ENCODE assay signal across 16 cellular contexts in the genomic region with DNA sequence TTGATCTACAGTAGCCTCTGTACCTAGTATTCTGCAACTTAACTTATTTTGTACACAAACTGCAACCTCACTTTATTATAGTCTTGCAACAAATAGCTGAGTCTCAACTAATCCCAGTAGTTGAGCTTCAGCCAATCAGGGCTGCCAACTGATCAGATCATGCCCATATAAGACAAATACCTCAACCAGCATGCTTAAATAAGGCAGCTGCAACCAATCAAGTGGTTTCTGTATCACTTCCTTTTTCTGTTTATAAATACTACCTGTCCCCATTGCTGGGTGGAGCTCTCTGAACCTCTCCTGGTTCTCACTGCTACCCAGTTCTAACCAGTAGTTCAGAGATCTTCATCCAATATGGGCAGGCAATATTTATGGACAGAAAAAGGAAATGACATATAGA.
DNase-seq lines count a peak whose midpoint lies in the region; ATAC-seq and TF ChIP-seq lines count a peak whose summit lies in the region.
"Had no signal": no experiment of that assay in that cellular context is flagged by ENCODE, and none has a peak within 500 bp of the region (broad histone marks: within the 10 kb centered on the region; RNA-seq: fewer than 3 reads in every experiment).

No MANE protein-coding gene starts in this region.

- H3K27me3 Mint-ChIP-seq in stimulated activated memory B cell treated with anti-CD40 and anti-IgM and Interleukin-4, amounts not matched to agents 10 μg/mL and 1 μg/mL and 100 μg/mL, for 72 hours, result no peaks in the 10 kb centered on the region
- no peaks in the 10 kb centered on the region for H3K27me3 Mint-ChIP-seq in progenitor cell of endocrine pancreas
- H3K27me3 Mint-ChIP-seq in activated T-helper 2 cell treated with anti-CD3 and anti-CD28 coated beads, Interferon-gamma antibody, Interleukin-2, Interleukin-4, amounts not matched to agents 10 μg/mL and 5 μg/mL and 100 μg/mL, durations not matched to agents 14 hours and 24 hours and 36 hours (ENCODE audit: low read depth), result no peaks in the 10 kb centered on the region

- H3K27ac Mint-ChIP-seq in stimulated activated memory B cell treated with anti-CD40 and anti-IgM and Interleukin-4, amounts not matched to agents 10 μg/mL and 1 μg/mL and 100 μg/mL, for 72 hours, result no peak overlapping the region
- no peak overlapping the region for H3K27ac Mint-ChIP-seq in progenitor cell of endocrine pancreas
- H3K27ac Mint-ChIP-seq in activated T-helper 2 cell treated with anti-CD3 and anti-CD28 coated beads, Interferon-gamma antibody, Interleukin-2, Interleukin-4, amounts not matched to agents 10 μg/mL and 5 μg/mL and 100 μg/mL, durations not matched to agents 14 hours and 24 hours and 36 hours, result no peak overlapping the region

- no peaks in the 10 kb centered on the region for H3K36me3 Mint-ChIP-seq in stimulated activated memory B cell treated with anti-CD40 and anti-IgM and Interleukin-4, amounts not matched to agents 10 μg/mL and 1 μg/mL and 100 μg/mL, for 72 hours
- H3K36me3 Mint-ChIP-seq in progenitor cell of endocrine pancreas (ENCODE audit: insufficient read depth), result no peaks in the 10 kb centered on the region
- H3K36me3 Mint-ChIP-seq in activated T-helper 2 cell treated with anti-CD3 and anti-CD28 coated beads, Interferon-gamma antibody, Interleukin-2, Interleukin-4, amounts not matched to agents 10 μg/mL and 5 μg/mL and 100 μg/mL, durations not matched to agents 14 hours and 24 hours and 36 hours (ENCODE audit: low read depth), result no peaks in the 10 kb centered on the region

- no peak for TF ChIP-seq CTCF in progenitor cell of endocrine pancreas (IDR thresholded peaks at IDR 0.05; ENCODE audit: unreplicated experiment)

- intact Hi-C loops in activated T-helper 2 cell treated with anti-CD3 and anti-CD28 coated beads, Interferon-gamma antibody, Interleukin-2, Interleukin-4, amounts not matched to agents 10 μg/mL and 5 μg/mL and 100 μg/mL, durations not matched to agents 14 hours and 24 hours and 36 hours (cut with micrococcal nuclease), result no loop called here

- no peak overlapping the region for H3K4me3 Mint-ChIP-seq in stimulated activated memory B cell treated with anti-CD40 and anti-IgM and Interleukin-4, amounts not matched to agents 10 μg/mL and 1 μg/mL and 100 μg/mL, for 72 hours
- no peak overlapping the region for H3K4me3 Mint-ChIP-seq in progenitor cell of endocrine pancreas (ENCODE audit: low read depth)
- no peak overlapping the region for H3K4me3 Mint-ChIP-seq in activated T-helper 2 cell treated with anti-CD3 and anti-CD28 coated beads, Interferon-gamma antibody, Interleukin-2, Interleukin-4, amounts not matched to agents 10 μg/mL and 5 μg/mL and 100 μg/mL, durations not matched to agents 14 hours and 24 hours and 36 hours (ENCODE audit: low read depth)

- peak; percentile 2 for DNase-seq in NOMO-1 treated with DMSO at 0.1 percent for 48 hours (lab: John Stamatoyannopoulos, UW; ENCODE audit: unreplicated experiment)
- DNase-seq in NOMO-1 (lab: John Stamatoyannopoulos, UW; ENCODE audit: unreplicated experiment in 2 of 2), result no peak
- DNase-seq in progenitor cell of endocrine pancreas (ENCODE audit: low spot score, unreplicated experiment), result no peak
- no peak for DNase-seq in activated T-helper 2 cell treated with anti-CD3 and anti-CD28 coated beads, Interferon-gamma antibody, Interleukin-2, Interleukin-4, amounts not matched to agents 10 μg/mL and 5 μg/mL and 100 μg/mL, durations not matched to agents 14 hours and 24 hours and 36 hours (ENCODE audit: low spot score)
- no peak for DNase-seq in NCI-H69 (lab: John Stamatoyannopoulos, UW)
- DNase-seq: adrenal gland, dermis blood vessel endothelial cell, foreskin fibroblast, left lung, NCI-H146, NCI-H82, T-helper 2 cell had no signal

- ATAC-seq in HG02571 (IDR thresholded peaks at IDR 0.05; ENCODE audit: unreplicated experiment) (peak; percentile 84), HG03196 (IDR thresholded peaks at IDR 0.05; ENCODE audit: unreplicated experiment) (peak; percentile 63)
- ATAC-seq in stimulated activated memory B cell treated with anti-CD40 and anti-IgM and Interleukin-4, amounts not matched to agents 10 μg/mL and 1 μg/mL and 100 μg/mL, for 72 hours, result peak; percentile 43
- ATAC-seq: HepG2, left lung had no signal

- H3K9me3 Mint-ChIP-seq in stimulated activated memory B cell treated with anti-CD40 and anti-IgM and Interleukin-4, amounts not matched to agents 10 μg/mL and 1 μg/mL and 100 μg/mL, for 72 hours, result peaks cover 3% of the 10 kb centered on the region
- no peaks in the 10 kb centered on the region for H3K9me3 Mint-ChIP-seq in progenitor cell of endocrine pancreas (ENCODE audit: low read depth)
- H3K9me3 Mint-ChIP-seq in activated T-helper 2 cell treated with anti-CD3 and anti-CD28 coated beads, Interferon-gamma antibody, Interleukin-2, Interleukin-4, amounts not matched to agents 10 μg/mL and 5 μg/mL and 100 μg/mL, durations not matched to agents 14 hours and 24 hours and 36 hours, result peaks cover 4% of the 10 kb centered on the region

- no peaks in the 10 kb centered on the region for H3K4me1 Mint-ChIP-seq in stimulated activated memory B cell treated with anti-CD40 and anti-IgM and Interleukin-4, amounts not matched to agents 10 μg/mL and 1 μg/mL and 100 μg/mL, for 72 hours
- peaks cover 10% of the 10 kb centered on the region for H3K4me1 Mint-ChIP-seq in progenitor cell of endocrine pancreas (ENCODE audit: low read depth)
- peaks cover 16% of the 10 kb centered on the region for H3K4me1 Mint-ChIP-seq in activated T-helper 2 cell treated with anti-CD3 and anti-CD28 coated beads, Interferon-gamma antibody, Interleukin-2, Interleukin-4, amounts not matched to agents 10 μg/mL and 5 μg/mL and 100 μg/mL, durations not matched to agents 14 hours and 24 hours and 36 hours (ENCODE audit: low read depth)
